In genomic region chr13:21458816-21459701, GRCh38 we compare ENCODE assay signal across 8 cellular contexts. TPM values are rescaled to one million over a fixed set of nuclear protein-coding genes. Genes with fewer than 3 reads are reported as not detected.
A peak's percentile ranks its signal among the peaks of the same experiment; 100 is the strongest.
DNase-seq lines count a peak whose midpoint lies in the region; ATAC-seq and TF ChIP-seq lines count a peak whose summit lies in the region.

Gene ZDHHC20, minus strand, starts transcription at chr13:21459303. Its CDS starts 132 bp downstream, at chr13:21459171.

- H3K27me3 Mint-ChIP-seq in nephron progenitor cell (ENCODE audit: low read depth, poor library complexity): peaks cover 13% of the 10 kb centered on the region
- no peaks in the 10 kb centered on the region for H3K27me3 Mint-ChIP-seq in stimulated activated naive CD8-positive, alpha-beta T cell treated with anti-CD3 and anti-CD28 coated beads, Interleukin-15, amount 100 ng/mL, for 72 hours

- H3K4me3 Mint-ChIP-seq in nephron progenitor cell: peak within 1 kb of the TSS; percentile 95
- H3K4me3 Mint-ChIP-seq in stimulated activated naive CD8-positive, alpha-beta T cell treated with anti-CD3 and anti-CD28 coated beads, Interleukin-15, amount 100 ng/mL, for 72 hours: peak within 1 kb of the TSS; percentile 89 to 96

- peak; percentile 44 for DNase-seq in DMS53 treated with DMSO at 0.1 percent for 48 hours (lab: John Stamatoyannopoulos, UW; ENCODE audit: unreplicated experiment)
- DNase-seq in Jurkat, Clone E6-1 (ENCODE audit: low read depth, low spot score): peak; percentile 49
- DNase-seq in activated effector memory CD4-positive, alpha-beta T cell treated with anti-CD3 and anti-CD28 coated beads, Interleukin-2, amount 50 U/mL, for 16 hours: peak; percentile 97
- DNase-seq in fibroblast of the aortic adventitia (ENCODE audit: low read depth): peak; percentile 75
- peak; percentile 96 for DNase-seq in nephron progenitor cell
- peak; percentile 87 to 90 for DNase-seq in stimulated activated naive CD8-positive, alpha-beta T cell treated with anti-CD3 and anti-CD28 coated beads, Interleukin-15, amount 100 ng/mL, for 72 hours

- H3K4me3 ChIP-seq in Jurkat, Clone E6-1 (ENCODE audit: low read length): peak within 1 kb of the TSS; percentile 86
- H3K4me3 ChIP-seq in fibroblast of the aortic adventitia (ENCODE audit: low read depth, low read length): peak within 1 kb of the TSS; percentile 92

- peaks cover 32% of the 10 kb centered on the region for H3K9me3 Mint-ChIP-seq in nephron progenitor cell
- H3K9me3 Mint-ChIP-seq in stimulated activated naive CD8-positive, alpha-beta T cell treated with anti-CD3 and anti-CD28 coated beads, Interleukin-15, amount 100 ng/mL, for 72 hours: peaks cover 0 to 4% of the 10 kb centered on the region in 2 donors

- TF ChIP-seq POLR2A in Raji (IDR thresholded peaks at IDR 0.05; ENCODE audit: insufficient read depth, low read depth, low read length): peak; percentile 69

- TF ChIP-seq CTCF in fibroblast of the aortic adventitia (IDR thresholded peaks at IDR 0.05; ENCODE audit: insufficient read depth, low read length) (no peak), nephron progenitor cell (IDR thresholded peaks at IDR 0.05) (no peak)

- peaks cover 34% of the 10 kb centered on the region for H3K4me1 Mint-ChIP-seq in nephron progenitor cell
- H3K4me1 Mint-ChIP-seq in stimulated activated naive CD8-positive, alpha-beta T cell treated with anti-CD3 and anti-CD28 coated beads, Interleukin-15, amount 100 ng/mL, for 72 hours: peaks cover 37% of the 10 kb centered on the region

- H3K27ac Mint-ChIP-seq in nephron progenitor cell: peak within 1 kb of the TSS; percentile 74
- peak within 1 kb of the TSS; percentile 93 to 98 for H3K27ac Mint-ChIP-seq in stimulated activated naive CD8-positive, alpha-beta T cell treated with anti-CD3 and anti-CD28 coated beads, Interleukin-15, amount 100 ng/mL, for 72 hours

- ATAC-seq in GM21529 (IDR thresholded peaks at IDR 0.05; ENCODE audit: unreplicated experiment): peak; percentile 86
- peak; percentile 90 for ATAC-seq in stimulated activated naive CD8-positive, alpha-beta T cell treated with anti-CD3 and anti-CD28 coated beads, Interleukin-15, amount 100 ng/mL, for 72 hours

- peaks cover 26% of the 10 kb centered on the region for H3K36me3 Mint-ChIP-seq in nephron progenitor cell (ENCODE audit: low read depth)

RNA-seq across cellular contexts. Expression of gene ZDHHC20, which starts in this region (rescaled TPM):
- 30.0 TPM for polyA plus RNA-seq in Jurkat, Clone E6-1 (2012; ENCODE audit: insufficient read depth, insufficient read length)
- total RNA-seq in fibroblast of the aortic adventitia (ENCODE audit: low replicate concordance): 28.0 and 108 TPM in 2 replicates

Comparison
In these comparisons a context has a peak if more than half of its experiments do, and no peak if none do; other contexts are left out.
1. Peak in every context shown above with its lines: DNase-seq, ATAC-seq and H3K4me3 ChIP-seq.
2. DNase-seq: peak in every context shown above with its lines; median percentile 97 in activated effector memory CD4-positive, alpha-beta T cell treated with anti-CD3 and anti-CD28 coated beads, Interleukin-2, amount 50 U/mL, for 16 hours; 96 in nephron progenitor cell; 88 in stimulated activated naive CD8-positive, alpha-beta T cell treated with anti-CD3 and anti-CD28 coated beads, Interleukin-15, amount 100 ng/mL, for 72 hours; 75 in fibroblast of the aortic adventitia; 49 in Jurkat, Clone E6-1; 44 in DMS53 treated with DMSO at 0.1 percent for 48 hours.